In genomic region chr7:17939670-17940301, GRCh38 we compare ENCODE assay signal across 1 cellular context.
TF ChIP-seq lines count a peak whose summit lies in the region.

No MANE protein-coding gene starts in this region.

TF ChIP-seq in GM23338, 12 proteins besides CTCF, POLR2A, EP300 and RAD21 (continued from another document):
- TF ChIP-seq REST (IDR thresholded peaks at IDR 0.05; ENCODE audit: unreplicated experiment) (no peak), EZH2phosphoT487 (IDR thresholded peaks at IDR 0.05; ENCODE audit: unreplicated experiment) (no peak), JUNB (IDR thresholded peaks at IDR 0.05; ENCODE audit: unreplicated experiment) (no peak), ZNF331 (CRISPR knock-in tag; IDR thresholded peaks at IDR 0.05; ENCODE audit: low read depth) (no peak), NANOG (IDR thresholded peaks at IDR 0.05; ENCODE audit: borderline replicate concordance) (no peak), POLR2AphosphoS5 (IDR thresholded peaks at IDR 0.05; ENCODE audit: low read depth) (no peak), CREB1 (CRISPR knock-in tag; IDR thresholded peaks at IDR 0.05; ENCODE audit: low read depth) (no peak), STAT1 (IDR thresholded peaks at IDR 0.05; ENCODE audit: unreplicated experiment) (no peak)
TF ChIP-seq in GM23338: peak in this region for 0.
